ENCODE assay signal across 28 cellular contexts in the genomic region with DNA sequence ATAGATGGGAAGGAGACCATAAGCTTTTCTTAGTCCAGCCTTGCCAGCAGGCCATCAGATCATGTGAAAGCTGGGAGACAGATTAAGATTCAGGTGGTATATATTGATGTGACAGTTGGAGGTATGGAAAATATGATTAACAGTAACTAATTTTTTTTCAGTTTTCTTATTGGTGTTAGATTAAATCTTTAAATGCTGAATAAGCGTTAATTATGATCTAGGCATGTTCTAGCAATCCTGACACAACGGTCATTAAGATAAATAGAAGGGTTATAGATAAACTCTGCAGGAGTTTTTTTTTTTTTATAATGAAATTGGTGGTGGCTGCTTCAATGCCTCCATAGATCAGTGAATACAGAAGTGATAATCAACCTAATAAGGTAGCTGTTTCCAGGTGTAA.
"Had no signal": no experiment of that assay in that cellular context is flagged by ENCODE, and none has a peak within 500 bp of the region (broad histone marks: within the 10 kb centered on the region; RNA-seq: fewer than 3 reads in every experiment).

No MANE protein-coding gene starts in this region.

- H3K4me1 ChIP-seq: colonic mucosa, esophagus squamous epithelium, gastrocnemius medialis, heart right ventricle, left lung, lower lobe of right lung had no signal

- H3K36me3 ChIP-seq: colonic mucosa, esophagus squamous epithelium, gastrocnemius medialis, heart right ventricle, left lung, lower lobe of right lung had no signal

- H3K9me3 ChIP-seq: colonic mucosa, esophagus squamous epithelium, gastrocnemius medialis, lower lobe of right lung, mucosa of descending colon had no signal

- DNase-seq: colonic mucosa; cortex of kidney; effector CD8-positive, alpha-beta T cell; effector memory CD8-positive, alpha-beta T cell; endodermal cell; erythroblast; esophagus squamous epithelium; foreskin fibroblast; foreskin melanocyte; gastrocnemius medialis; glutamatergic neuron; head of caudate nucleus; heart right ventricle; hippocampal formation; left cardiac atrium; left lung; left ventricle myocardium superior; lower lobe of right lung; mesenchymal stem cell; mucosa of descending colon; naive B cell had no signal

- H3K9me3 Mint-ChIP-seq: endodermal cell had no signal

- ATAC-seq: effector memory CD8-positive, alpha-beta T cell; esophagus mucosa; gastrocnemius medialis; heart right ventricle; left cardiac atrium; left lung; left ventricle myocardium superior; lower lobe of right lung; mucosa of descending colon had no signal

- H3K36me3 Mint-ChIP-seq: mesothelial cell of epicardium, naive B cell had no signal

- H3K4me1 Mint-ChIP-seq: endodermal cell, naive B cell had no signal

- H3K4me3 ChIP-seq: colonic mucosa, esophagus squamous epithelium, gastrocnemius medialis, heart right ventricle, left lung, lower lobe of right lung, mucosa of descending colon had no signal

- FAIRE-seq: endometrium, islet of Langerhans, keratinocyte had no signal

- H3K4me3 Mint-ChIP-seq: dendritic cell treated with granulocyte-macrophage colony-stimulating factor and Interleukin-4, amounts not matched to agents 40 ng/mL and 50 ng/mL, for 4 days; effector memory CD8-positive, alpha-beta T cell; endodermal cell; mesothelial cell of epicardium; naive B cell had no signal

- H3K27me3 ChIP-seq: colonic mucosa, esophagus squamous epithelium, gastrocnemius medialis, heart right ventricle, left lung had no signal

- H3K27ac Mint-ChIP-seq: dendritic cell treated with granulocyte-macrophage colony-stimulating factor and Interleukin-4, amounts not matched to agents 40 ng/mL and 50 ng/mL, for 4 days; effector memory CD8-positive, alpha-beta T cell; endodermal cell; mesothelial cell of epicardium; naive B cell had no signal

- H3K27ac ChIP-seq: colonic mucosa, epithelial cell of prostate, esophagus squamous epithelium, gastrocnemius medialis, heart right ventricle, left lung, lower lobe of right lung had no signal
